Comparison of ENCODE assay signal across 9 cellular contexts in genomic region chr11:75867778-75868374, GRCh38. TPM values are rescaled to one million over a fixed set of nuclear protein-coding genes. Genes with fewer than 3 reads are reported as not detected.
DNase-seq lines count a peak whose midpoint lies in the region; ATAC-seq, FAIRE-seq and TF ChIP-seq lines count a peak whose summit lies in the region.
"Had no signal": no experiment of that assay in that cellular context is flagged by ENCODE, and none has a peak within 500 bp of the region (broad histone marks: within the 10 kb centered on the region; RNA-seq: fewer than 3 reads in every experiment).

No MANE protein-coding gene starts in this region.

- H3K18ac ChIP-seq in IMR-90 (ENCODE audit: low read depth, low read length) = no peak overlapping the region

- no peaks in the 10 kb centered on the region for H3K9me1 ChIP-seq in IMR-90 (ENCODE audit: insufficient read depth, low read length)

- POLR2A ChIA-PET in IMR-90 (lab: Charles Lee; ENCODE audit: unreplicated experiment) = no interaction called here

- H2AFZ ChIP-seq in IMR-90 (replicated peaks; ENCODE audit: low read length, poor library complexity) = no peak overlapping the region

- TF ChIP-seq RAD21 in IMR-90 (IDR thresholded peaks at IDR 0.05; ENCODE audit: low read length) = peak; percentile 77

- H3K9me3 ChIP-seq in IMR-90 (ENCODE audit: control insufficient read depth, insufficient read depth, low read length) = no peaks in the 10 kb centered on the region
- H3K9me3 ChIP-seq in SK-N-MC (ENCODE audit: low read depth, low read length) = no peaks in the 10 kb centered on the region
- H3K9me3 ChIP-seq: BLaER1 had no signal

- ATAC-seq in IMR-90 (ENCODE audit: low read depth) = peak; percentile 75
- no peak for ATAC-seq in GM19467 (IDR thresholded peaks at IDR 0.05; ENCODE audit: unreplicated experiment)

- H2BK5ac ChIP-seq in IMR-90 (ENCODE audit: low read depth, low read length, poor library complexity, severe bottlenecking) = no peak overlapping the region

- H3K4me2 ChIP-seq in IMR-90 (ENCODE audit: low read depth, low read length) = no peak overlapping the region
- H3K4me2 ChIP-seq: BLaER1 had no signal

- H2AK9ac ChIP-seq in IMR-90 (replicated peaks; ENCODE audit: low read depth, low read length, poor library complexity) = no peak overlapping the region

- H2BK20ac ChIP-seq in IMR-90 (ENCODE audit: low read depth, low read length) = no peak overlapping the region

- DNase-seq in NCI-H2081 (lab: John Stamatoyannopoulos, UW) (peak; percentile 32 to 37), NCI-H2081 treated with DMSO at 0.1 percent for 48 hours (lab: John Stamatoyannopoulos, UW) (no peak), IMR-90 (peak; percentile 62), SK-N-MC (ENCODE audit: low read depth, low spot score) (peak; percentile 39), bronchial epithelial cell (ENCODE audit: low read depth) (peak; percentile 52), kidney epithelial cell (ENCODE audit: low read depth) (no peak)
- DNase-seq in stimulated activated CD4-positive, alpha-beta T cell treated with anti-CD3 and anti-CD28 coated beads, Interleukin-4, amount 100 ng/mL, for 48 hours (ENCODE audit: low read depth in 2 of 2) = peak; percentile 16 to 24

- no peak overlapping the region for H3K4ac ChIP-seq in IMR-90 (ENCODE audit: low read depth, low read length)

- H3K4me1 ChIP-seq in IMR-90 (ENCODE audit: control insufficient read depth, insufficient read depth, low read length) = no peaks in the 10 kb centered on the region

- peaks cover 5% of the 10 kb centered on the region; the same call in 1 of the 2 replicates for H4K20me1 ChIP-seq in IMR-90 (ENCODE audit: insufficient read depth, low read length)

- dilution Hi-C loops in IMR-90 (cut with HindIII; ENCODE audit: low sequenced_read_pairs, unreplicated experiment) = no loop called here

- TF ChIP-seq CTCF in IMR-90 (conservative IDR thresholded peaks at IDR 0.05; ENCODE audit: low read depth, low read length) (peak; percentile 75), bronchial epithelial cell (IDR thresholded peaks at IDR 0.05; ENCODE audit: insufficient read depth, low read length, severe bottlenecking) (peak; percentile 37), kidney epithelial cell (IDR thresholded peaks at IDR 0.05; ENCODE audit: insufficient read depth, low read length, poor library complexity, severe bottlenecking) (peak; percentile 47)

- in situ Hi-C loops in IMR-90 (cut with MboI; ENCODE audit: low sequenced_read_pairs) = no loop called here

- H4K8ac ChIP-seq in IMR-90 (ENCODE audit: low read depth in 2 of 2, low read length in 2 of 2) = no peak overlapping the region

- H3K27me3 ChIP-seq in IMR-90 (ENCODE audit: control insufficient read depth, insufficient read depth, low read length) = no peaks in the 10 kb centered on the region
- H3K27me3 ChIP-seq in bronchial epithelial cell (ENCODE audit: control insufficient read depth, insufficient read depth, low read length) = no peaks in the 10 kb centered on the region
- H3K27me3 ChIP-seq in kidney epithelial cell (ENCODE audit: control insufficient read depth, insufficient read depth, low read length) = no peaks in the 10 kb centered on the region
- H3K27me3 ChIP-seq: BLaER1 had no signal

- H3K4me3 ChIP-seq in IMR-90 (ENCODE audit: insufficient read depth, low read depth, low read length) (no peak overlapping the region), SK-N-MC (no peak overlapping the region), bronchial epithelial cell (ENCODE audit: low read depth, low read length) (no peak overlapping the region), kidney epithelial cell (ENCODE audit: low read depth, low read length) (no peak overlapping the region)
- H3K4me3 ChIP-seq: BLaER1 had no signal

- no peak overlapping the region for H4K91ac ChIP-seq in IMR-90 (ENCODE audit: insufficient read depth, low read depth, low read length)

- H3K79me1 ChIP-seq in IMR-90 (ENCODE audit: low read depth in 1 of 2, low read length in 2 of 2) = peaks cover 8 to 9% of the 10 kb centered on the region in 2 experiments; a peak in 3 of 4 replicates

- H4K5ac ChIP-seq in IMR-90 (ENCODE audit: low read depth, low read length) = no peak overlapping the region

- no TSS peak for BruUV-seq in IMR-90 (replicated peaks; lab: Mats Ljungman, UMichigan)

- H3K36me3 ChIP-seq in IMR-90 (ENCODE audit: control insufficient read depth, insufficient read depth, low read length) (0 out of 2 replicates have a peak, but pooled peaks cover 1% of the 10 kb centered on the region), SK-N-MC (ENCODE audit: insufficient read depth, low read length) (no peaks in the 10 kb centered on the region), bronchial epithelial cell (ENCODE audit: control insufficient read depth, insufficient read depth, low read length) (no peaks in the 10 kb centered on the region), kidney epithelial cell (ENCODE audit: control insufficient read depth, insufficient read depth, low read length) (no peaks in the 10 kb centered on the region)

- no peak overlapping the region for H3K14ac ChIP-seq in IMR-90 (replicated peaks; ENCODE audit: low read depth, low read length)

- no peak overlapping the region for H3K9ac ChIP-seq in IMR-90 (ENCODE audit: low read depth, low read length)
- no peak overlapping the region for H3K9ac ChIP-seq in SK-N-MC (ENCODE audit: insufficient read length)
- H3K9ac ChIP-seq: BLaER1 had no signal

- H2BK120ac ChIP-seq in IMR-90 (ENCODE audit: low read depth, low read length) = no peak overlapping the region

- intact Hi-C loops in IMR-90 (cut with micrococcal nuclease) = loop anchor here (1.0 to 5.0 kb wide), 6 partner anchors 51 to 481 kb away; partner anchors contain the start of gene UVRAG

- TF ChIP-seq POLR2A in IMR-90 (IDR thresholded peaks at IDR 0.05; ENCODE audit: low read depth, low read length) = no peak

- H3K56ac ChIP-seq in IMR-90 (ENCODE audit: extremely low read depth, insufficient read depth, low read length) = no peak overlapping the region

- H2AK5ac ChIP-seq in IMR-90 (ENCODE audit: low read depth, low read length) = no peak overlapping the region

- CTCF ChIA-PET in IMR-90 (lab: Yijun Ruan, JAX) = interaction anchor here (0.6 to 1.4 kb wide), 7 partner anchors 19 to 64 kb away, joined by 3 to 4 read pairs (median 3); no protein-coding TSS in a partner anchor

- H3K27ac ChIP-seq in IMR-90 (ENCODE audit: insufficient read depth, low read length) (no peak overlapping the region), SK-N-MC (no peak overlapping the region)
- H3K27ac ChIP-seq: BLaER1 had no signal

- no peak for FAIRE-seq in bronchial epithelial cell (lab: Jason Lieb, UNC)

- WGBS in IMR-90 (ENCODE audit: extremely low coverage in 2 of 2, insufficient read length in 1 of 2), 2 experiments = 71% methylated on average over 2 of the region's 6 CpGs; no CpG with 5 or more reads in 1 of the 2 experiments

- no peak overlapping the region for H3K23ac ChIP-seq in IMR-90 (ENCODE audit: low read depth, low read length)

- no peak overlapping the region for H2BK15ac ChIP-seq in IMR-90 (ENCODE audit: low read depth, low read length)

TF ChIP-seq in IMR-90, 13 proteins besides CTCF, POLR2A, EP300 and RAD21:
- TF ChIP-seq CEBPB (IDR thresholded peaks at IDR 0.05; ENCODE audit: low read depth, low read length) (no peak), CHD1 (IDR thresholded peaks at IDR 0.05; ENCODE audit: low read depth, low read length) (no peak), USF2 (IDR thresholded peaks at IDR 0.05; ENCODE audit: low read depth, low read length) (no peak), SMC3 (IDR thresholded peaks at IDR 0.05; ENCODE audit: low read depth, low read length) (peak; percentile 84), BHLHE40 (IDR thresholded peaks at IDR 0.05; ENCODE audit: low read depth, low read length) (no peak), MXI1 (IDR thresholded peaks at IDR 0.05; ENCODE audit: borderline replicate concordance, low read depth, low read length) (no peak), MAZ (IDR thresholded peaks at IDR 0.05; ENCODE audit: borderline replicate concordance, low read depth, low read length) (no peak)
TF ChIP-seq in IMR-90: peak in this region for 1.

RNA-seq across cellular contexts. Expression of gene UVRAG, which starts 52.9 kb away (rescaled TPM):
- total RNA-seq in IMR-90 (2012; rRNA removed) (10.9 and 12.8 TPM in 2 replicates), bronchial epithelial cell (11.1 and 11.6 TPM in 2 replicates), kidney epithelial cell (14.3 and 16.2 TPM in 2 replicates)
- polyA plus RNA-seq in IMR-90 (2012; rRNA removed) = 5.3 and 5.6 TPM in 2 replicates
- 2.4 and 3.7 TPM in 2 replicates for polyA plus RNA-seq in IMR-90 (2012; cell fraction: cytosol; rRNA removed)
- 7.0 and 12.4 TPM in 2 replicates for polyA plus RNA-seq in IMR-90 (2012; cell fraction: nucleus; rRNA removed; ENCODE audit: low replicate concordance)

Comparison
In these comparisons a context has a peak if more than half of its experiments do, and no peak if none do; other contexts are left out.
1. DNase-seq: peak in NCI-H2081 (2 of 2), IMR-90 (single experiment), SK-N-MC (single experiment), bronchial epithelial cell (single experiment) and stimulated activated CD4-positive, alpha-beta T cell treated with anti-CD3 and anti-CD28 coated beads, Interleukin-4, amount 100 ng/mL, for 48 hours (2 of 2); none in NCI-H2081 treated with DMSO at 0.1 percent for 48 hours (single experiment) and kidney epithelial cell (single experiment).
2. Peak in every context shown above with its lines, with median percentiles within 50 percentile points of each other: CTCF ChIP-seq.